Comparison of ENCODE assay signal across 8 cellular contexts in the genomic region with DNA sequence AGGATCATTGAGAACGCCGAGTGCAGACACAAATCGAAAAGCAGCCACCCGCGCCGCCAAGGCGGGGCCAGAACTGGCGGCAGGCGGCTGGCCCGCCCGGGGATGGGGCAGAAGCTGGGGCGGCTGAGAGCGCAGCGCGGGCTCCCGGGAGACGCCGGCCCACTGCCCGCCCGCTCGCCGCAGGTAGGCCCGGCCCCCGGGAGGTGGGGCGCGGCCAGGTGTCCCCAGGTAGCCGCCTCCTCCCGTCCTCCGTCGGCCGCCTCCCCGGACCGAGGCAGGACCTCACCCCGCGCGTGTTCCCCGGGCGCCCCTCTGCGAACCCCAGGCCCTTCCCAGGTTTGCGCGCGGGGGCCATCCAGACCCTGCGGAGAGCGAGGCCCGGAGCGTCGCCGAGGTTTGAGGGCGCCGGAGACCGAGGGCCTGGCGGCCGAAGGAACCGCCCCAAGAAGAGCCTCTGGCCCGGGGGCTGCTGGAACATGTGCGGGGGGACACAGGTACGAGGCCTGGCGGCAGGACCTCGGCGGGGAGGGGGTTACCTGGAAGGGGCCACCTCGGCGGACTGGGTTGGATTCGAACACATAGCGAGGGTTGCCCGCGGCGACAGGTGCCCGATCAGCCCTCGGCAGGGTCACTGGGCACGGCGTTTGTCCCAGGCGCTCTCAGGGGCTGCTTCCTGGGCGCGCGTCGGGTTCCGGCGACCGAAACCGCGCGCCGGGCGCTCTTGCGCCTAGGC. TPM values are rescaled to one million over a fixed set of nuclear protein-coding genes. Genes with fewer than 3 reads are reported as not detected.
DNase-seq lines count a peak whose midpoint lies in the region; ATAC-seq and TF ChIP-seq lines count a peak whose summit lies in the region.

A gene (plus strand): TSS at position 248 of the 733 bp plus-strand sequence. CDS start 603 bp downstream, outside the sequence.

- H3K4me1 Mint-ChIP-seq in CD8-positive, alpha-beta T cell (ENCODE audit: low read depth), result peaks cover 8% of the 10 kb centered on the region
- peaks cover 15% of the 10 kb centered on the region for H3K4me1 Mint-ChIP-seq in activated naive CD8-positive, alpha-beta T cell (ENCODE audit: low read depth)

- intact Hi-C loops in CD8-positive, alpha-beta T cell (cut with DNase I, micrococcal nuclease), result no loop called here
- intact Hi-C loops in right cardiac atrium (cut with DNase I), result no loop called here

- H3K36me3 Mint-ChIP-seq in CD8-positive, alpha-beta T cell, result no peaks in the 10 kb centered on the region
- no peaks in the 10 kb centered on the region for H3K36me3 Mint-ChIP-seq in activated naive CD8-positive, alpha-beta T cell

- H3K4me1 ChIP-seq in CD8-positive, alpha-beta T cell (ENCODE audit: insufficient read depth, low read length), result no peaks in the 10 kb centered on the region
- peaks cover 4% of the 10 kb centered on the region for H3K4me1 ChIP-seq in right cardiac atrium (ENCODE audit: control insufficient read depth, insufficient read depth, low read length)
- H3K4me1 ChIP-seq in rectal smooth muscle tissue (ENCODE audit: control insufficient read depth, insufficient read depth, low read length), result no peaks in the 10 kb centered on the region

- POLR2A ChIA-PET in CD8-positive, alpha-beta T cell (lab: Charles Lee), result no interaction called here

- ATAC-seq in CD8-positive, alpha-beta T cell, result peak; percentile 34
- ATAC-seq in GM19025 (IDR thresholded peaks at IDR 0.05; ENCODE audit: low read depth, unreplicated experiment) (peak; percentile 81), HG03103 (IDR thresholded peaks at IDR 0.05; ENCODE audit: low read depth, unreplicated experiment) (peak; percentile 70), right cardiac atrium (peak; percentile 89 to 94)

- H3K27ac Mint-ChIP-seq in CD8-positive, alpha-beta T cell, result no peak within 1 kb of the TSS
- peak within 1 kb of the TSS; percentile 66 for H3K27ac Mint-ChIP-seq in activated naive CD8-positive, alpha-beta T cell

- no peaks in the 10 kb centered on the region for H3K9me3 ChIP-seq in CD8-positive, alpha-beta T cell (ENCODE audit: low read length)
- no peaks in the 10 kb centered on the region for H3K9me3 ChIP-seq in right cardiac atrium (ENCODE audit: control insufficient read depth, low read length)

- H3K27me3 Mint-ChIP-seq in CD8-positive, alpha-beta T cell (ENCODE audit: low read depth), result peaks cover 26% of the 10 kb centered on the region
- H3K27me3 Mint-ChIP-seq in activated naive CD8-positive, alpha-beta T cell, result peaks cover 30% of the 10 kb centered on the region

- no peaks in the 10 kb centered on the region for H3K9me3 Mint-ChIP-seq in CD8-positive, alpha-beta T cell
- H3K9me3 Mint-ChIP-seq in activated naive CD8-positive, alpha-beta T cell (ENCODE audit: low read depth), result no peaks in the 10 kb centered on the region

- H3K27me3 ChIP-seq in CD8-positive, alpha-beta T cell (ENCODE audit: insufficient read depth, low read length), result no peaks in the 10 kb centered on the region
- H3K27me3 ChIP-seq in right cardiac atrium (ENCODE audit: control insufficient read depth, insufficient read depth) (no peaks in the 10 kb centered on the region), rectal smooth muscle tissue (ENCODE audit: control insufficient read depth, insufficient read depth, low read length) (no peaks in the 10 kb centered on the region)

- no peaks in the 10 kb centered on the region for H3K36me3 ChIP-seq in CD8-positive, alpha-beta T cell (ENCODE audit: insufficient read depth, low read length)
- no peaks in the 10 kb centered on the region for H3K36me3 ChIP-seq in rectal smooth muscle tissue (ENCODE audit: control insufficient read depth, insufficient read depth, low read length)

- H3K4me3 ChIP-seq in CD8-positive, alpha-beta T cell (ENCODE audit: low read depth, low read length), result peak within 1 kb of the TSS; percentile 10
- H3K4me3 ChIP-seq in right cardiac atrium (ENCODE audit: low read length) (peak within 1 kb of the TSS; percentile 60), rectal smooth muscle tissue (ENCODE audit: low read length) (peak within 1 kb of the TSS; percentile 62)

- no peak within 1 kb of the TSS for H3K27ac ChIP-seq in CD8-positive, alpha-beta T cell (ENCODE audit: low read depth, low read length)
- H3K27ac ChIP-seq in right cardiac atrium (ENCODE audit: low read length), result no peak within 1 kb of the TSS
- no peak within 1 kb of the TSS for H3K27ac ChIP-seq in rectal smooth muscle tissue (ENCODE audit: low read depth, low read length)

- no peak for TF ChIP-seq CTCF in CD8-positive, alpha-beta T cell (IDR thresholded peaks at IDR 0.05)

- H3K9ac ChIP-seq in rectal smooth muscle tissue (ENCODE audit: low read length), result peak within 1 kb of the TSS; percentile 5

- peak in 1 of 7 experiments; percentile 20 for DNase-seq in CD8-positive, alpha-beta T cell
- DNase-seq in NCI-H774 (lab: John Stamatoyannopoulos, UW) (peak; percentile 72), right cardiac atrium (peak; percentile 66 to 89 (median 86)), putamen (ENCODE audit: low spot score) (no peak)

- CTCF ChIA-PET in CD8-positive, alpha-beta T cell (lab: Charles Lee), result no interaction called here

- 2% methylated on average over 85 of the region's 85 CpGs for WGBS in right cardiac atrium

- peak within 1 kb of the TSS; percentile 80 for H3K4me3 Mint-ChIP-seq in CD8-positive, alpha-beta T cell
- peak within 1 kb of the TSS; percentile 88 for H3K4me3 Mint-ChIP-seq in activated naive CD8-positive, alpha-beta T cell

RNA-seq across cellular contexts. Expression of the gene that starts here (rescaled TPM):
- total RNA-seq in CD8-positive, alpha-beta T cell, result under 1 TPM in 1 of 2 experiments, not detected in 1; 0.05 TPM
- total RNA-seq in right cardiac atrium, result 1 to 10 TPM; 1.4 to 2.2 (median 1.9) TPM
- 1.9 TPM for polyA plus RNA-seq in right cardiac atrium

Comparison
In these comparisons a context has a peak if more than half of its experiments do, and no peak if none do; other contexts are left out.
1. Peak in ATAC-seq and H3K4me3 ChIP-seq in CD8-positive, alpha-beta T cell; RNA of the gene not detected or under 1 TPM.
2. ATAC-seq: peak in every context shown above with its lines; median percentile 92 in right cardiac atrium; 81 in GM19025; 70 in HG03103; 34 in CD8-positive, alpha-beta T cell.
3. H3K4me3 ChIP-seq: peak in every context shown above with its lines; median percentile 62 in rectal smooth muscle tissue; 60 in right cardiac atrium; 10 in CD8-positive, alpha-beta T cell.